ENCODE assay signal across 26 cellular contexts in the genomic region with DNA sequence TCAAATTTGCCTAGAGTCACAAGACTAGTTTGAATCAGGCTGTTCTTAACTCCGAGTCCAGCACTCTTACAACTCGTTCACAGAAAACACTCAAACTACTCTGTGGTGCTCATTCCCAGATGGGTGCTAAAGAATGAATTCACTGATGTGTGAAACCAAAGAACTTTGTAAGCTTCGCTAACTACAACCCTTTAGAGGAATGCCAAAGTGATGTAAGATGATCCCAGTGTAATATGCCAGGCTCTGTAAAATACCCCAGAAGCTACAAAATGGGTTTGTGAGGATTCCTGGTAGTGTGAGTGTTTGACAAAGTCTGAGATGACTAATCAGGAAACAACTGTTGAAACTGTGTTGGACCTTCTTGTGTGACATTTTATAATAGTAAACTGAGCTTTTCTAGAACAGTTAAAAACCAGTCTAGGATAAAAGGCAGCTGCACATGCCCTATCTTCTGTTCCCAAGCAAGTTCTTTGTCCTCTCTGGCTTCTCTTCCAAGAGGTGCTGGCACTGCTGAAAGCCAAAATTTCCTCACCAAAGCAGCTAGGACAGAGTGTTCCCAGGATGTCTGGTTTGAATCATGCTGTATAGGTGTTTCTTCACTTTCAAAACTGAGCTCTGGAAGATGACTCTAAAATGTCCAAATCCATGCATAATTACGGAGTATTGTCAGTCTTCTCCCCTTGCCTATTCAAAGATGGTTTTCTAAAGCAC.
DNase-seq lines count a peak whose midpoint lies in the region; ATAC-seq and FAIRE-seq lines count a peak whose summit lies in the region.
"Had no signal": no experiment of that assay in that cellular context is flagged by ENCODE, and none has a peak within 500 bp of the region (broad histone marks: within the 10 kb centered on the region; RNA-seq: fewer than 3 reads in every experiment).

No MANE protein-coding gene starts in this region.

- H3K9ac ChIP-seq in BLaER1: no peak overlapping the region
- H3K9ac ChIP-seq: SK-N-SH had no signal

- no peaks in the 10 kb centered on the region for H3K4me1 Mint-ChIP-seq in stimulated activated memory B cell treated with anti-CD40 and anti-IgM and Interleukin-4, amounts not matched to agents 10 μg/mL and 1 μg/mL and 100 μg/mL, for 72 hours

- H3K9me3 Mint-ChIP-seq in stimulated activated memory B cell treated with anti-CD40 and anti-IgM and Interleukin-4, amounts not matched to agents 10 μg/mL and 1 μg/mL and 100 μg/mL, for 72 hours: peaks cover 6% of the 10 kb centered on the region

- no peak overlapping the region for H3K27ac Mint-ChIP-seq in stimulated activated memory B cell treated with anti-CD40 and anti-IgM and Interleukin-4, amounts not matched to agents 10 μg/mL and 1 μg/mL and 100 μg/mL, for 72 hours
- H3K27ac Mint-ChIP-seq: CD8-positive, alpha-beta T cell had no signal

- no peaks in the 10 kb centered on the region for H3K27me3 ChIP-seq in BLaER1

- no peak for FAIRE-seq in RCC 7860 (lab: Jason Lieb, UNC)
- FAIRE-seq: A549, G401.6, GM12892, GM18507, GM19239, H1 had no signal

- H3K4me3 Mint-ChIP-seq in stimulated activated memory B cell treated with anti-CD40 and anti-IgM and Interleukin-4, amounts not matched to agents 10 μg/mL and 1 μg/mL and 100 μg/mL, for 72 hours: no peak overlapping the region
- H3K4me3 Mint-ChIP-seq: CD8-positive, alpha-beta T cell had no signal

- peaks cover 28% of the 10 kb centered on the region for H3K4me1 ChIP-seq in BLaER1
- H3K4me1 ChIP-seq: A549 had no signal

- H3K9me3 ChIP-seq in BLaER1: no peaks in the 10 kb centered on the region
- H3K9me3 ChIP-seq: A549, SK-N-SH had no signal

- H3K27ac ChIP-seq in BLaER1: no peak overlapping the region
- H3K27ac ChIP-seq: A549, PC-9, RWPE1 had no signal

- no peaks in the 10 kb centered on the region for H4K20me1 ChIP-seq in BLaER1

- H3K4me3 ChIP-seq in BLaER1: no peak overlapping the region
- H3K4me3 ChIP-seq: A549, PC-9 had no signal

- no peaks in the 10 kb centered on the region for H3K36me3 ChIP-seq in BLaER1

- no peaks in the 10 kb centered on the region for H3K36me3 Mint-ChIP-seq in stimulated activated memory B cell treated with anti-CD40 and anti-IgM and Interleukin-4, amounts not matched to agents 10 μg/mL and 1 μg/mL and 100 μg/mL, for 72 hours
- H3K36me3 Mint-ChIP-seq: CD8-positive, alpha-beta T cell had no signal

- H3K27me3 Mint-ChIP-seq in stimulated activated memory B cell treated with anti-CD40 and anti-IgM and Interleukin-4, amounts not matched to agents 10 μg/mL and 1 μg/mL and 100 μg/mL, for 72 hours: no peaks in the 10 kb centered on the region

- peak; percentile 29 for DNase-seq in RCC 7860 (ENCODE audit: low spot score)
- DNase-seq in iris pigment epithelial cell (ENCODE audit: low read depth): peak; percentile 18
- peak; percentile 86 for DNase-seq in renal cortical epithelial cell (ENCODE audit: low read depth)
- DNase-seq in NCI-H510A (lab: John Stamatoyannopoulos, UW): no peak
- DNase-seq: Calu3; CD8-positive, alpha-beta T cell; DMS153; KBM-7; NCI-H1092; NCI-H1436; NCI-H187 treated with DMSO at 0.1 percent for 48 hours; NCI-H2107; NCI-H446 treated with DMSO at 0.1 percent for 48 hours; PC-9; SIG-M5; SK-N-SH had no signal

- ATAC-seq in stimulated activated memory B cell treated with anti-CD40 and anti-IgM and Interleukin-4, amounts not matched to agents 10 μg/mL and 1 μg/mL and 100 μg/mL, for 72 hours: no peak
- ATAC-seq in GM18867 (IDR thresholded peaks at IDR 0.05; ENCODE audit: unreplicated experiment): no peak
- ATAC-seq: A549; CD8-positive, alpha-beta T cell had no signal

- H3K4me2 ChIP-seq in BLaER1: peak overlapping the region; percentile 43
- H3K4me2 ChIP-seq: A549, PC-9, SK-N-SH had no signal
